In the genomic region with DNA sequence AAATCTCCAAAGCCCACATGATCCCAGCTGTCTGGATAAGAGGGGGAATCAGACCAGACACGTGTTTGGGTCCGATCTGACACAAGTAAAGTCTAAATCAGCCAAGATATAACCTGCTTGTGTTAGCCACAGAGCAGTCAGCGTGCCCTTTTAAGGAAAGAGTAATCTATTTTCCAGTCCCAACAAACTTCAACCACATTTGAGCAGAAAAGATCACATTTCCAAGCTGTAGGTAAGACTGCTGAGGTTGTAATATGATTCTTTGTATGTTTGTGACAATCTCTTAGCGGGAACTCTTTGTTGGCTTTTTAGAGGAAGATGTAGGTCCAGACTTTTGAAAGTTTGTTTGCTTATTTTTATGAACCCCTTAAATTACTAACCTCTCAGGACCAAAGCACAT, we compare ENCODE assay signal across 21 cellular contexts.
"Had no signal": no experiment of that assay in that cellular context is flagged by ENCODE, and none has a peak within 500 bp of the region (broad histone marks: within the 10 kb centered on the region; RNA-seq: fewer than 3 reads in every experiment).

No MANE protein-coding gene starts in this region.

- H3K27me3 ChIP-seq: colonic mucosa, dorsolateral prefrontal cortex, esophagus muscularis mucosa, neutrophil, tibial artery had no signal

- H3K4me3 ChIP-seq: colonic mucosa, dorsolateral prefrontal cortex, esophagus muscularis mucosa, skin epidermis, tibial artery had no signal

- H2AFZ ChIP-seq: parathyroid adenoma had no signal

- DNase-seq: activated CD4-positive, alpha-beta T cell treated with anti-CD3 and anti-CD28 coated beads, Interleukin-2, amount 50 U/mL, for 48 hours; activated naive CD4-positive, alpha-beta T cell treated with Interleukin-2 at 50 U/mL for 16 hours; activated naive CD8-positive, alpha-beta T cell treated with anti-CD3 and anti-CD28 coated beads for 36 hours; activated T-cell treated with anti-CD3 and anti-CD28 coated beads, Interleukin-2, amount 50 U/mL, for 48 hours; colonic mucosa; dorsolateral prefrontal cortex; effector memory CD8-positive, alpha-beta T cell; hypothalamus; mesenchymal stem cell; naive thymus-derived CD4-positive, alpha-beta T cell; right cardiac atrium; stimulated activated CD4-positive, alpha-beta T cell treated with anti-CD3 and anti-CD28 coated beads, Interleukin-2, amount 100 ng/mL, for 24 hours; stimulated activated naive CD8-positive, alpha-beta T cell treated with anti-CD3 and anti-CD28 coated beads, Interleukin-15, amount 100 ng/mL, for 72 hours; T-helper 1 cell; tibial artery had no signal

- H3K4me1 ChIP-seq: colonic mucosa, esophagus muscularis mucosa, parathyroid adenoma, tibial artery had no signal

- H3K79me2 ChIP-seq: parathyroid adenoma had no signal

- ATAC-seq: effector memory CD8-positive, alpha-beta T cell; naive thymus-derived CD4-positive, alpha-beta T cell; right cardiac atrium; stimulated activated effector memory CD8-positive, alpha-beta T cell treated with anti-CD3 and anti-CD28 coated beads, Interleukin-12 subunit alpha, Interleukin-12 subunit beta, amount 100 ng/mL, for 72 hours; stimulated activated naive CD8-positive, alpha-beta T cell treated with anti-CD3 and anti-CD28 coated beads, Interleukin-15, amount 100 ng/mL, for 72 hours; WTC11 had no signal

- H3K9me3 ChIP-seq: colonic mucosa, neutrophil had no signal

- H3K36me3 ChIP-seq: colonic mucosa, esophagus muscularis mucosa, neutrophil, tibial artery had no signal

- H3K27ac ChIP-seq: colonic mucosa, dorsolateral prefrontal cortex, esophagus muscularis mucosa, neutrophil, parathyroid adenoma, skin epidermis, tibial artery had no signal
